In the genomic region with DNA sequence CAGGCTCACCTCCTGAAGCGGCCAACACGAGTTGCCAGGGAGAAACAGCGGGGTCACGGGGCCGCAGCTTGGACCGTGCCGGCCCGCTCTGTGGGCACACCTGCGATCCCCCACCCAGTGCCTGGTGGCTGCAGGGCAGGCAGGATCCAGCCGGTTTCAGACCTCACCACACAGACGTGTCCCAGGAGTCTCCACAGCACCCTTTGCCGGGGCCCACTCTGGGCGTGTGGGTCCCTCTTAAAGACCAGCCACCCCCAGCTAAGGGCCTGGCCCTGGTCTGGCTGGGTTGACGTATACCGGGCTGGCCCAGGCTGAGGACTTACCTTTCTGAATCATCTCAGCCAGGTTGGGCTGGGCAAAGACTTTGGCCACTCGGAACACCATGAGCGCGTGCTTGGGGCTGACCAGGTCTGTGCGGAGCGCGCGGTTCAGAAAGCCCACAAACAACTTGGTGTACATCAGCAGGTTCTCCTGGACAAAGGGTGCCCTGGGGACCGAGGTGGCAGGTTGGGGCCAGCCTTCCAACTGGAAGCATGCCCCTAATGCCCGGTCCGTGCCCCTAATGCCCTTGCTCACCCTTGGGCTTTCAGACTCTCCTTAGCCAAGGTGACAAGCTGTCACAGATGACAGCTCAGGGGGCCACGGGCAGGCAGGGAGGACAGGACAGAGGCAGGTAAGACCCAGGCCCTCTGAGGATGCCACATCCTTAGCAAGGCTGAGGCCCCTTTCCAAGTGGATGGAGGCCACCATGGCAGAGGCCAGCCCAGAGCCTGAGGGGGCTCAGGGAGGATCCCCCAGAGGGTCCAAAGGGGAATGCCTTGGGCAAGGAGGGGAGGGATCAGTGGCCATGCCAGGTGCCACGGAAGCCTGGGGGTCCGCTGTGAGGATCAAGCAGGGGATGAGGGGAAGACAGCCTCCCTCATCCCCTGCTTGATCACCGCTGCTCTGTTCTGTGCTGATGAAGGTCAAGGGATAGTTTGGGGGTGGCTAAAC, we compare ENCODE assay signal across 12 cellular contexts. TPM values are rescaled to one million over a fixed set of nuclear protein-coding genes. Genes with fewer than 3 reads are reported as not detected.
DNase-seq lines count a peak whose midpoint lies in the region; ATAC-seq and TF ChIP-seq lines count a peak whose summit lies in the region.
"Had no signal": no experiment of that assay in that cellular context is flagged by ENCODE, and none has a peak within 500 bp of the region (broad histone marks: within the 10 kb centered on the region; RNA-seq: fewer than 3 reads in every experiment).

No MANE protein-coding gene starts in this region.

- no peaks in the 10 kb centered on the region for H3K36me3 Mint-ChIP-seq in T-helper 17 cell (ENCODE audit: low read depth)

- intact Hi-C loops in left cardiac atrium (cut with DNase I) (loop anchor here in 1 of 2 donors (5.0 kb wide), 1 partner anchor 177 kb away; no protein-coding TSS in a partner anchor), Right ventricle myocardium inferior (cut with DNase I) (loop anchor here (5.0 kb wide), 1 partner anchor 177 kb away; no protein-coding TSS in a partner anchor), thyroid gland (cut with DNase I) (loop anchor here (5.0 kb wide), 1 partner anchor 177 kb away; no protein-coding TSS in a partner anchor)

- H2BK120ac ChIP-seq in mesenchymal stem cell (ENCODE audit: low read depth, low read length): no peak overlapping the region

- H3K4me1 ChIP-seq in mesenchymal stem cell (ENCODE audit: control insufficient read depth, insufficient read depth, low read depth, low read length): peaks cover 9% of the 10 kb centered on the region
- H3K4me1 ChIP-seq in thyroid gland: peaks cover 32 to 40% of the 10 kb centered on the region in 2 donors
- no peaks in the 10 kb centered on the region for H3K4me1 ChIP-seq in HAP-1

- no peak overlapping the region for H4K8ac ChIP-seq in mesenchymal stem cell (ENCODE audit: low read length)

- H3K79me1 ChIP-seq in mesenchymal stem cell (replicated peaks; ENCODE audit: low read length, poor library complexity, severe bottlenecking): peaks cover 13% of the 10 kb centered on the region

- peak overlapping the region; percentile 20 for H4K91ac ChIP-seq in mesenchymal stem cell (ENCODE audit: low read length)

- H3K4ac ChIP-seq in mesenchymal stem cell (ENCODE audit: low read depth in 1 of 2, low read length in 2 of 2): no peak overlapping the region

- H3K36me3 ChIP-seq in mesenchymal stem cell (ENCODE audit: control insufficient read depth in 1 of 2, insufficient read depth in 2 of 2, low read depth in 1 of 2, low read length in 2 of 2) (peaks cover 16 to 83% of the 10 kb centered on the region in 2 experiments), thyroid gland (peaks cover 13 to 19% of the 10 kb centered on the region in 2 donors), HAP-1 (replicated peaks) (peaks cover 11% of the 10 kb centered on the region)

- H3K27me3 ChIP-seq in mesenchymal stem cell (ENCODE audit: control insufficient read depth in 1 of 2, insufficient read depth in 1 of 2, low read length in 2 of 2): no peaks in the 10 kb centered on the region
- H3K27me3 ChIP-seq in thyroid gland: no peaks in the 10 kb centered on the region
- H3K27me3 ChIP-seq in HAP-1 (ENCODE audit: low read depth): no peaks in the 10 kb centered on the region

- H3K14ac ChIP-seq in mesenchymal stem cell (ENCODE audit: low read length in 2 of 2): no peak overlapping the region

- H3K4me3 ChIP-seq in mesenchymal stem cell (ENCODE audit: insufficient read depth in 1 of 2, low read depth in 1 of 2, low read length in 2 of 2) (no peak overlapping the region), thyroid gland (replicated peaks in 1 of 3) (no peak overlapping the region), HAP-1 (no peak overlapping the region)
- H3K4me3 ChIP-seq: GM23248 had no signal

- WGBS in mesenchymal stem cell: 96% methylated on average over 29 of the region's 29 CpGs
- 94% methylated on average over 3 to 18 of the region's 29 CpGs for WGBS in thyroid gland, 2 donors

- no peak overlapping the region for H2BK12ac ChIP-seq in mesenchymal stem cell (ENCODE audit: low read length in 2 of 2)

- H2AFZ ChIP-seq in mesenchymal stem cell (ENCODE audit: low read depth, low read length): no peak overlapping the region
- H2AFZ ChIP-seq: GM23248 had no signal

- TF ChIP-seq CTCF in thyroid gland (IDR thresholded peaks at IDR 0.05): no peak

- H3K18ac ChIP-seq in mesenchymal stem cell (ENCODE audit: low read depth in 1 of 2, low read length in 2 of 2): no peak overlapping the region

- no peak overlapping the region for H3K4me3 Mint-ChIP-seq in T-helper 17 cell

- no peak overlapping the region for H2BK15ac ChIP-seq in mesenchymal stem cell (ENCODE audit: low read depth, poor library complexity, severe bottlenecking)

- no peak overlapping the region for H3K9ac ChIP-seq in mesenchymal stem cell (ENCODE audit: low read length)
- H3K9ac ChIP-seq: GM23248, KMS-11 had no signal

- TF ChIP-seq POLR2A in thyroid gland (IDR thresholded peaks at IDR 0.05): no peak

- H2BK5ac ChIP-seq in mesenchymal stem cell (ENCODE audit: low read depth, low read length, poor library complexity, severe bottlenecking): no peak overlapping the region

- peak overlapping the region; percentile 67 for H3K27ac Mint-ChIP-seq in T-helper 17 cell

- DNase-seq in left cardiac atrium: peak; percentile 7
- DNase-seq in Right ventricle myocardium inferior (ENCODE audit: missing footprints): no peak
- no peak for DNase-seq in T-helper 17 cell
- no peak for DNase-seq in mesenchymal stem cell
- DNase-seq in thyroid gland: no peak
- DNase-seq in HAP-1 (ENCODE audit: low spot score in 2 of 2): no peak

- H3K23ac ChIP-seq in mesenchymal stem cell (ENCODE audit: low read length in 2 of 2): no peak overlapping the region

- no peaks in the 10 kb centered on the region for H3K27me3 Mint-ChIP-seq in T-helper 17 cell

- no peak for ATAC-seq in left cardiac atrium
- ATAC-seq in Right ventricle myocardium inferior: no peak
- no peak for ATAC-seq in T-helper 17 cell
- ATAC-seq in HG02885 (IDR thresholded peaks at IDR 0.05; ENCODE audit: poor library complexity, unreplicated experiment): no peak
- ATAC-seq in HG03457 (IDR thresholded peaks at IDR 0.05; ENCODE audit: unreplicated experiment): no peak

- H3K9me3 ChIP-seq in T-helper 17 cell (ENCODE audit: control insufficient read depth, low read length, poor library complexity, severe bottlenecking) (no peaks in the 10 kb centered on the region), mesenchymal stem cell (ENCODE audit: control insufficient read depth, low read length) (no peaks in the 10 kb centered on the region), thyroid gland (no peaks in the 10 kb centered on the region), HAP-1 (no peaks in the 10 kb centered on the region)

- H3K4me1 Mint-ChIP-seq in T-helper 17 cell: peaks cover 4% of the 10 kb centered on the region

- H3K4me2 ChIP-seq in mesenchymal stem cell (ENCODE audit: low read length, poor library complexity, severe bottlenecking): no peak overlapping the region
- H3K4me2 ChIP-seq: KMS-11 had no signal

- in situ Hi-C loops in HAP-1 (cut with MboI; ENCODE audit: low sequenced_read_pairs): no loop called here

- H2AK5ac ChIP-seq in mesenchymal stem cell (ENCODE audit: low read length, severe bottlenecking): no peak overlapping the region

- no peak overlapping the region for H3K27ac ChIP-seq in mesenchymal stem cell (ENCODE audit: low read length, poor library complexity, severe bottlenecking)
- peak overlapping the region; percentile 23 to 63 (median 41) for H3K27ac ChIP-seq in thyroid gland
- H3K27ac ChIP-seq: GM23248, KMS-11 had no signal

RNA-seq across cellular contexts. Expression of gene CCDC74B, which starts 10.2 kb away (rescaled TPM):
- total RNA-seq in left cardiac atrium: under 1 TPM; 0.76 to 0.91 TPM
- 0.97 TPM for total RNA-seq in Right ventricle myocardium inferior
- total RNA-seq in T-helper 17 cell: under 1 TPM; 0.21 to 0.99 TPM
- 1.3 TPM for polyA plus RNA-seq in mesenchymal stem cell (2013, experiment 1 of 2)
- polyA plus RNA-seq in mesenchymal stem cell (2013, experiment 2 of 2): 1.7 TPM
- total RNA-seq in thyroid gland: 10 to 100 TPM in 3 of 4 donors, 1 to 10 TPM in 1; 9.8 to 35.1 (median 19.1) TPM
- total RNA-seq: MCF 10A had no signal

RNA-seq across cellular contexts. Expression of gene POTEF, which starts 26.0 kb away (rescaled TPM):
- total RNA-seq in left cardiac atrium: not detected
- total RNA-seq in Right ventricle myocardium inferior: not detected
- not detected for total RNA-seq in T-helper 17 cell
- 0.11 TPM for polyA plus RNA-seq in mesenchymal stem cell (2013, experiment 1 of 2)
- 0.10 TPM for polyA plus RNA-seq in mesenchymal stem cell (2013, experiment 2 of 2)
- total RNA-seq in thyroid gland: under 1 TPM in 1 of 4 donors, not detected in 3; 0.27 TPM
- total RNA-seq: A172, GM23248, MCF 10A had no signal
- polyA plus RNA-seq: GM23248 had no signal

RNA-seq across cellular contexts. Expression of gene SMPD4, which starts 26.3 kb away (rescaled TPM):
- total RNA-seq in left cardiac atrium (10 to 100 TPM; 20.2 to 24.4 TPM), Right ventricle myocardium inferior (25.6 TPM), T-helper 17 cell (10 to 100 TPM; 67.6 to 83.3 TPM), thyroid gland (10 to 100 TPM; 34.1 to 74.6 (median 59.0) TPM)
- 28.8 TPM for polyA plus RNA-seq in mesenchymal stem cell (2013, experiment 1 of 2)
- 28.3 TPM for polyA plus RNA-seq in mesenchymal stem cell (2013, experiment 2 of 2)

RNA-seq across cellular contexts. Expression of gene MZT2B, which starts 27.0 kb away (rescaled TPM):
- total RNA-seq in left cardiac atrium: 100 to 1,000 TPM; 207 to 259 TPM
- total RNA-seq in Right ventricle myocardium inferior: 595 TPM
- total RNA-seq in T-helper 17 cell: 100 to 1,000 TPM; 193 to 211 TPM
- polyA plus RNA-seq in mesenchymal stem cell (2013, experiment 1 of 2): 309 TPM
- polyA plus RNA-seq in mesenchymal stem cell (2013, experiment 2 of 2): 301 TPM
- 100 to 1,000 TPM; 135 to 237 (median 221) TPM for total RNA-seq in thyroid gland

RNA-seq across cellular contexts. Expression of gene TUBA3E, which starts 43.2 kb away (rescaled TPM):
- 1 to 10 TPM; 6.0 to 6.7 TPM for total RNA-seq in left cardiac atrium
- total RNA-seq in Right ventricle myocardium inferior: 80.0 TPM
- total RNA-seq in T-helper 17 cell: not detected
- not detected for polyA plus RNA-seq in mesenchymal stem cell (2013, experiment 1 of 2)
- polyA plus RNA-seq in mesenchymal stem cell (2013, experiment 2 of 2): not detected
- total RNA-seq in thyroid gland: under 1 TPM in 1 of 4 donors, not detected in 3; 0.27 TPM
- total RNA-seq: A172, GM23248, MCF 10A had no signal
- polyA plus RNA-seq: GM23248 had no signal
